In the genomic region with DNA sequence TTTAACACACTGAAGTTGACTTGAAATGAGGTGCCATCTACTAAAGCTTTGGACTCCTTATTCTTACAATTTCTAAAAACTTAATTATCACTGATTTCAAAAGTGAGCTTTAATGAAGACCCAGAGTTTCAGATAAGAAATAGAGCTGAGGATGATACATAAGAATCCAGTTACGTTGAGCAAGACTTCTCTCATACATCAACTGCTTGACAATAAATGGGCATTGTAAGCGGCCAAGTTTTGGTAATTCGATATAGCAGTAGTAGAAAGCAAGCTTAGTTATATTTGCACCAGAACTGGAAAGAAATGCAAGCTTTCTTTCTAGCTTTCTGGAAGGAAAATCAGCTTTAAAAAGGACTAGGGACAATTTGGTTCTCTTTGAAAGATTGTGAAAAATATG, we compare ENCODE assay signal across 17 cellular contexts.
"Had no signal": no experiment of that assay in that cellular context is flagged by ENCODE, and none has a peak within 500 bp of the region (broad histone marks: within the 10 kb centered on the region; RNA-seq: fewer than 3 reads in every experiment).

No MANE protein-coding gene starts in this region.

- H3K27ac ChIP-seq: body of pancreas, esophagus squamous epithelium, heart left ventricle, left ventricle myocardium inferior, ovary, thoracic aorta, upper lobe of right lung had no signal

- ATAC-seq: activated CD8-positive, alpha-beta T cell treated with anti-CD3 and anti-CD28 coated beads for 36 hours; activated T-helper 17 cell treated with anti-CD3 and anti-CD28 coated beads, Interleukin-2, amount 50 U/mL, for 72 hours; body of pancreas; effector memory CD8-positive, alpha-beta T cell; heart left ventricle; stimulated activated naive B cell treated with anti-CD40 and anti-IgM and Interleukin-4, amounts not matched to agents 10 μg/mL and 1 μg/mL and 100 μg/mL, for 72 hours; upper lobe of right lung had no signal

- H3K4me1 Mint-ChIP-seq: activated CD4-positive, alpha-beta T cell treated with anti-CD3 and anti-CD28 coated beads, Interleukin-2, amount 10 ng/mL, durations not matched to agents 24 days and 14 days; activated naive CD8-positive, alpha-beta T cell treated with anti-CD3 and anti-CD28 coated beads, Interleukin-2, amount 10 ng/mL, durations not matched to agents 7 days and 5 days; activated T-helper 17 cell treated with anti-CD3 and anti-CD28 coated beads, Interleukin-2, amount 50 U/mL, for 72 hours; neural crest cell; stimulated activated naive B cell treated with anti-CD40 and anti-IgM and Interleukin-4, amounts not matched to agents 10 μg/mL and 1 μg/mL and 100 μg/mL, for 72 hours had no signal

- H3K4me1 ChIP-seq: body of pancreas, esophagus squamous epithelium, heart left ventricle, left ventricle myocardium inferior, upper lobe of right lung had no signal

- H3K27ac Mint-ChIP-seq: activated CD4-positive, alpha-beta T cell treated with anti-CD3 and anti-CD28 coated beads, Interleukin-2, amount 10 ng/mL, durations not matched to agents 24 days and 14 days; activated CD8-positive, alpha-beta T cell treated with anti-CD3 and anti-CD28 coated beads for 36 hours; activated naive CD8-positive, alpha-beta T cell treated with anti-CD3 and anti-CD28 coated beads, Interleukin-2, amount 10 ng/mL, durations not matched to agents 7 days and 5 days; activated T-helper 17 cell treated with anti-CD3 and anti-CD28 coated beads, Interleukin-2, amount 50 U/mL, for 72 hours; effector memory CD8-positive, alpha-beta T cell; stimulated activated naive B cell treated with anti-CD40 and anti-IgM and Interleukin-4, amounts not matched to agents 10 μg/mL and 1 μg/mL and 100 μg/mL, for 72 hours had no signal

- H3K9me3 Mint-ChIP-seq: activated CD4-positive, alpha-beta T cell treated with anti-CD3 and anti-CD28 coated beads, Interleukin-2, amount 10 ng/mL, durations not matched to agents 24 days and 14 days; activated naive CD8-positive, alpha-beta T cell treated with anti-CD3 and anti-CD28 coated beads, Interleukin-2, amount 10 ng/mL, durations not matched to agents 7 days and 5 days; neural crest cell; stimulated activated naive B cell treated with anti-CD40 and anti-IgM and Interleukin-4, amounts not matched to agents 10 μg/mL and 1 μg/mL and 100 μg/mL, for 72 hours had no signal

- H3K36me3 Mint-ChIP-seq: activated naive CD8-positive, alpha-beta T cell treated with anti-CD3 and anti-CD28 coated beads, Interleukin-2, amount 10 ng/mL, durations not matched to agents 7 days and 5 days; stimulated activated naive B cell treated with anti-CD40 and anti-IgM and Interleukin-4, amounts not matched to agents 10 μg/mL and 1 μg/mL and 100 μg/mL, for 72 hours had no signal

- H3K9me3 ChIP-seq: body of pancreas, esophagus squamous epithelium, heart left ventricle, left ventricle myocardium inferior, ovary, thoracic aorta, upper lobe of right lung had no signal

- H3K27me3 Mint-ChIP-seq: activated CD4-positive, alpha-beta T cell treated with anti-CD3 and anti-CD28 coated beads, Interleukin-2, amount 10 ng/mL, durations not matched to agents 24 days and 14 days; activated CD8-positive, alpha-beta T cell treated with anti-CD3 and anti-CD28 coated beads for 36 hours; activated naive CD8-positive, alpha-beta T cell treated with anti-CD3 and anti-CD28 coated beads, Interleukin-2, amount 10 ng/mL, durations not matched to agents 7 days and 5 days; activated T-helper 17 cell treated with anti-CD3 and anti-CD28 coated beads, Interleukin-2, amount 50 U/mL, for 72 hours; effector memory CD8-positive, alpha-beta T cell; stimulated activated naive B cell treated with anti-CD40 and anti-IgM and Interleukin-4, amounts not matched to agents 10 μg/mL and 1 μg/mL and 100 μg/mL, for 72 hours had no signal

- DNase-seq: activated CD4-positive, alpha-beta T cell treated with anti-CD3 and anti-CD28 coated beads, Interleukin-2, amount 10 ng/mL, durations not matched to agents 24 days and 14 days; activated CD8-positive, alpha-beta T cell treated with anti-CD3 and anti-CD28 coated beads for 36 hours; activated naive CD4-positive, alpha-beta T cell; activated naive CD8-positive, alpha-beta T cell treated with anti-CD3 and anti-CD28 coated beads, Interleukin-2, amount 10 ng/mL, durations not matched to agents 7 days and 5 days; activated T-cell treated with anti-CD3 and anti-CD28 coated beads, Interleukin-2, amount 50 U/mL, for 1 hour; body of pancreas; effector memory CD8-positive, alpha-beta T cell; esophagus squamous epithelium; heart left ventricle; left ventricle myocardium inferior; mammary epithelial cell; ovary; stimulated activated naive B cell treated with anti-CD40 and anti-IgM and Interleukin-4, amounts not matched to agents 10 μg/mL and 1 μg/mL and 100 μg/mL, for 72 hours; upper lobe of right lung had no signal

- H3K4me3 ChIP-seq: body of pancreas, esophagus squamous epithelium, heart left ventricle, left ventricle myocardium inferior, ovary, thoracic aorta, upper lobe of right lung had no signal

- H3K27me3 ChIP-seq: body of pancreas, esophagus squamous epithelium, heart left ventricle, ovary, upper lobe of right lung had no signal

- H3K4me3 Mint-ChIP-seq: activated CD4-positive, alpha-beta T cell treated with anti-CD3 and anti-CD28 coated beads, Interleukin-2, amount 10 ng/mL, durations not matched to agents 24 days and 14 days; activated CD8-positive, alpha-beta T cell treated with anti-CD3 and anti-CD28 coated beads for 36 hours; activated naive CD8-positive, alpha-beta T cell treated with anti-CD3 and anti-CD28 coated beads, Interleukin-2, amount 10 ng/mL, durations not matched to agents 7 days and 5 days; activated T-helper 17 cell treated with anti-CD3 and anti-CD28 coated beads, Interleukin-2, amount 50 U/mL, for 72 hours; effector memory CD8-positive, alpha-beta T cell; neural crest cell; stimulated activated naive B cell treated with anti-CD40 and anti-IgM and Interleukin-4, amounts not matched to agents 10 μg/mL and 1 μg/mL and 100 μg/mL, for 72 hours had no signal

- H3K36me3 ChIP-seq: esophagus squamous epithelium, heart left ventricle, left ventricle myocardium inferior, ovary, thoracic aorta, upper lobe of right lung had no signal
